ENCODE assay signal across 8 cellular contexts in the genomic region with DNA sequence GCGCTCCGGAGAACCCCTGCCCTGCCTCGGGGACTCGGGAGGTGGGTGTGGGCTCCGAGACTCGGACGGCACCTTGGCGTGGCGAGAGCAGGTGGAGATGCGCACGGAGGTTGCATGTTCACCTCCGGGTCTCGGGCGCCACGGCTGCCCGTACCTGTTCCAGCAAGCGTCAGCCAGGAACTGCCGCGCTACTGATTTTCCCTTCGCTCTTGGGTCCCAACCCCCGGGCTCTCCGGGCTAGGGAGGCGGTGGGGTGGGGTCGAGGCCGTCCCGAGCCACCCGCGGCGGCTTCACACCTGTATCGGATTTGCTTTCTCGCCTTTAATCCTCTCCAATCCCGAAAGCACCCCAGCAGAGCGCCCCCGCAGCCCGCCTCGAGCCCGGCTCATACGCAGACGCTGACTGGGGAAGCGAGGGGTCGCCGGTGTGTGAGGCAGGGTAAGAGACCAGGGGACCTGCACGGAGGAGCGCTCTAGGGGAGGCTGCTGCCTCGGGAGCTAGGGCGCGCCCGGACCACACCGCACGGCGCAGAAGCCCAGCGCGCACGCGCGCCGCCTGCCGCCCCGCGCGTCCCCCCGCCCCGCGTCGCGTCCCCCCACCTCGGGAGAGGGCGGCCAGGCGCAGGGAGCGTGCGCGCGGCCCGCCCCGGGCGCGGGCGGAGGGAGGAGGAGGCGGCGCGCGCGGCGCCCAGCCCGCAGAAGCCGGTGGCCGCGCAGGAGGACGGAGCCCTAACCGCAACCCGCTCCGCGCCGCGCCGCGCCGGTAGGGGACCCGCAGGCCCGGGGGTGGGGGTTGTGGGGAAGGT. TPM values are rescaled to one million over a fixed set of nuclear protein-coding genes. Genes with fewer than 3 reads are reported as not detected.
DNase-seq lines count a peak whose midpoint lies in the region; ATAC-seq and TF ChIP-seq lines count a peak whose summit lies in the region.

A gene with protein sequence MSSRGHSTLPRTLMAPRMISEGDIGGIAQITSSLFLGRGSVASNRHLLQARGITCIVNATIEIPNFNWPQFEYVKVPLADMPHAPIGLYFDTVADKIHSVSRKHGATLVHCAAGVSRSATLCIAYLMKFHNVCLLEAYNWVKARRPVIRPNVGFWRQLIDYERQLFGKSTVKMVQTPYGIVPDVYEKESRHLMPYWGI (plus strand): TSS at position 695 of the 805 bp plus-strand sequence. CDS start 22,382 bp downstream, outside the sequence.

- H4K20me1 ChIP-seq in OCI-LY3 (ENCODE audit: insufficient read depth, low read length): no peaks in the 10 kb centered on the region

- ATAC-seq in GM19438 (IDR thresholded peaks at IDR 0.05; ENCODE audit: low read depth, unreplicated experiment): peak; percentile 63

- DNase-seq in CD8-positive, alpha-beta memory T cell: peak; percentile 74 to 89 (median 85)
- peak; percentile 79 for DNase-seq in HPDE6-E6E7 (ENCODE audit: extremely low spot score)
- DNase-seq in activated T-cell treated with anti-CD3 and anti-CD28 coated beads for 48 hours (ENCODE audit: low read depth): peak; percentile 84
- DNase-seq in epithelial cell of proximal tubule (ENCODE audit: low read depth): no peak
- peak; percentile 50 to 58 for DNase-seq in stimulated activated CD8-positive, alpha-beta memory T cell treated with anti-CD3 and anti-CD28 coated beads, Interleukin-4, amount 100 ng/mL, for 4 hours (ENCODE audit: low read depth in 2 of 2, low spot score in 1 of 2)

- H3K4me3 Mint-ChIP-seq in CD8-positive, alpha-beta memory T cell: peak within 1 kb of the TSS; percentile 91 to 99 (median 95)

- peaks cover 0 to 9% (median 0%) of the 10 kb centered on the region in 3 donors for H3K36me3 Mint-ChIP-seq in CD8-positive, alpha-beta memory T cell

- H3K4me1 Mint-ChIP-seq in CD8-positive, alpha-beta memory T cell: peaks cover 22 to 39% (median 32%) of the 10 kb centered on the region in 3 donors

- no peaks in the 10 kb centered on the region for H3K27me3 Mint-ChIP-seq in CD8-positive, alpha-beta memory T cell

- H3K4me2 ChIP-seq in OCI-LY3 (ENCODE audit: low read length): peak within 1 kb of the TSS; percentile 91

- H3K27ac Mint-ChIP-seq in CD8-positive, alpha-beta memory T cell: peak within 1 kb of the TSS; percentile 85 to 95 (median 94)

- H3K79me2 ChIP-seq in OCI-LY3 (ENCODE audit: low read length): peaks cover 24% of the 10 kb centered on the region

- H3K9ac ChIP-seq in OCI-LY3 (ENCODE audit: low read length) (peak within 1 kb of the TSS; percentile 84), mucosa of rectum (ENCODE audit: low read depth in 1 of 2, low read length in 2 of 2) (peak within 1 kb of the TSS; percentile 60 to 75)

- POLR2A ChIA-PET in CD8-positive, alpha-beta memory T cell (lab: Charles Lee): interaction anchor here (0.5 to 0.6 kb wide), 2 partner anchors 82 to 120 kb away, joined by 3 to 4 read pairs; a partner anchor contains a TSS

- H3K36me3 ChIP-seq in CD8-positive, alpha-beta memory T cell (ENCODE audit: insufficient read depth, low read length): no peaks in the 10 kb centered on the region
- H3K36me3 ChIP-seq in OCI-LY3 (replicated peaks; ENCODE audit: low read depth, low read length): no peaks in the 10 kb centered on the region
- H3K36me3 ChIP-seq in mucosa of rectum (ENCODE audit: control insufficient read depth in 2 of 2, insufficient read depth in 2 of 2, low read length in 2 of 2): no peaks in the 10 kb centered on the region

- H3K27ac ChIP-seq in CD8-positive, alpha-beta memory T cell (ENCODE audit: low read depth, low read length): peak within 1 kb of the TSS; percentile 71
- H3K27ac ChIP-seq in OCI-LY3 (ENCODE audit: low read length) (no peak within 1 kb of the TSS), mucosa of rectum (ENCODE audit: low read depth in 2 of 2, low read length in 2 of 2) (peak within 1 kb of the TSS; percentile 68 to 74)

- peak within 1 kb of the TSS; percentile 88 for H2AFZ ChIP-seq in OCI-LY3 (ENCODE audit: low read depth, low read length)

- no peaks in the 10 kb centered on the region for H3K9me3 ChIP-seq in CD8-positive, alpha-beta memory T cell (ENCODE audit: low read length)
- no peaks in the 10 kb centered on the region for H3K9me3 ChIP-seq in OCI-LY3 (ENCODE audit: insufficient read depth, low read length)
- no peaks in the 10 kb centered on the region for H3K9me3 ChIP-seq in mucosa of rectum (ENCODE audit: control insufficient read depth in 2 of 2, low read length in 2 of 2)

- TF ChIP-seq CTCF in OCI-LY3 (IDR thresholded peaks at IDR 0.05; ENCODE audit: low read depth, low read length): peak; percentile 21; the same call in 1 of the 2 replicates
- TF ChIP-seq CTCF in epithelial cell of proximal tubule (conservative IDR thresholded peaks at IDR 0.05; ENCODE audit: low read depth, low read length): peak; percentile 4

- CTCF ChIA-PET in CD8-positive, alpha-beta memory T cell (lab: Charles Lee): interaction anchor here (1.0 kb wide), 1 partner anchor 120 kb away, joined by 3 read pairs; a partner anchor contains a TSS

- H3K4me3 ChIP-seq in CD8-positive, alpha-beta memory T cell (ENCODE audit: low read length): peak within 1 kb of the TSS; percentile 83
- peak within 1 kb of the TSS; percentile 93 for H3K4me3 ChIP-seq in OCI-LY3 (ENCODE audit: low read length)
- H3K4me3 ChIP-seq in epithelial cell of proximal tubule (ENCODE audit: low read depth, low read length): peak within 1 kb of the TSS; percentile 81
- H3K4me3 ChIP-seq in mucosa of rectum (ENCODE audit: low read length in 2 of 2): peak within 1 kb of the TSS; percentile 82 to 84

- no peaks in the 10 kb centered on the region for H3K27me3 ChIP-seq in CD8-positive, alpha-beta memory T cell (ENCODE audit: insufficient read depth, low read length, poor library complexity, severe bottlenecking)
- H3K27me3 ChIP-seq in OCI-LY3 (ENCODE audit: low read depth, low read length) (no peaks in the 10 kb centered on the region), mucosa of rectum (ENCODE audit: control insufficient read depth in 2 of 2, insufficient read depth in 2 of 2, low read length in 2 of 2) (no peaks in the 10 kb centered on the region)

- H3K9me3 Mint-ChIP-seq in CD8-positive, alpha-beta memory T cell: no peaks in the 10 kb centered on the region

- H3K4me1 ChIP-seq in CD8-positive, alpha-beta memory T cell (ENCODE audit: insufficient read depth, low read length): peaks cover 17% of the 10 kb centered on the region
- H3K4me1 ChIP-seq in OCI-LY3 (ENCODE audit: low read length) (peaks cover 21% of the 10 kb centered on the region), mucosa of rectum (ENCODE audit: control insufficient read depth in 2 of 2, insufficient read depth in 2 of 2, low read length in 2 of 2) (peaks cover 8 to 22% of the 10 kb centered on the region in 2 donors)

RNA-seq across cellular contexts. Expression of the gene that starts here (rescaled TPM):
- 10 to 100 TPM; 18.7 to 18.9 TPM for total RNA-seq in CD8-positive, alpha-beta memory T cell
- 19.0 TPM for polyA plus RNA-seq in CD8-positive, alpha-beta memory T cell
- total RNA-seq in epithelial cell of proximal tubule: 29.2 and 87.7 TPM in 2 replicates
